ENCODE assay signal across 25 cellular contexts in the genomic region with DNA sequence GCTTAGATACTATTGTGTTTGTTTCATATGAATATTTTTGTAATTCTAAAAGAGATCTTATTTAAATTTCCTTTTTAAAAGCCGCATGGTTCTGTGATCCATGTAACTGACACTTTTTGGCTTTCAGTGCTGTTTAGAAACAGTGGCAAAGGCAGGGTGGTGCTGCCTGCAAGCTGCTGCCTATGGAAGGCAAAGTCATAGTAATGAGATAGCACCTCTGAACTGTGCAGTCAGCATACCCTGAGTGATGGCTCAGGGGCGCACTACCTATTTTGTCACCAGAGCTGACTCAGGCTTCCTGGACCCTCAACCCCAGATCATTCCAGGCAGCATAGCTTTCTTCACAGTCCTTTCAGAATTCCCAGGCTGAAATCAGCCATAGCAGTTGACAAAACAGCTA.
"Had no signal": no experiment of that assay in that cellular context is flagged by ENCODE, and none has a peak within 500 bp of the region (broad histone marks: within the 10 kb centered on the region; RNA-seq: fewer than 3 reads in every experiment).

No MANE protein-coding gene starts in this region.

- ATAC-seq: stimulated activated effector memory CD8-positive, alpha-beta T cell treated with anti-CD3 and anti-CD28 coated beads, Interleukin-12 subunit alpha, Interleukin-12 subunit beta, amount 100 ng/mL, for 72 hours; stimulated activated memory B cell treated with anti-CD40 and anti-IgM and Interleukin-4, amounts not matched to agents 10 μg/mL and 1 μg/mL and 100 μg/mL, for 72 hours; stimulated activated naive B cell treated with anti-CD40 and anti-IgM and Interleukin-4, amounts not matched to agents 10 μg/mL and 1 μg/mL and 100 μg/mL, for 72 hours; stimulated activated naive CD8-positive, alpha-beta T cell treated with anti-CD3 and anti-CD28 coated beads, Interleukin-15, amount 100 ng/mL, for 72 hours; stimulated activated naive CD8-positive, alpha-beta T cell treated with anti-CD3 and anti-CD28 coated beads, Interleukin-15, Interleukin-2, amounts not matched to agents 100 U/mL and 50 U/mL, for 24 hours; upper lobe of right lung had no signal

- H3K9me3 ChIP-seq: suprapubic skin, testis, thoracic aorta, thyroid gland, tibial artery, upper lobe of left lung, uterus, vagina had no signal

- H3K27ac ChIP-seq: stomach, suprapubic skin, testis, thoracic aorta, thyroid gland, tibial artery, tibial nerve, transverse colon, upper lobe of left lung, upper lobe of right lung, uterus, vagina had no signal

- H3K4me3 ChIP-seq: stomach, suprapubic skin, testis, thoracic aorta, thyroid gland, tibial artery, tibial nerve, transverse colon, upper lobe of left lung, upper lobe of right lung, uterus, vagina had no signal

- H3K27me3 ChIP-seq: stomach, suprapubic skin, testis, thyroid gland, tibial artery, tibial nerve, transverse colon, upper lobe of left lung, upper lobe of right lung, uterus, vagina had no signal

- H3K4me1 ChIP-seq: stomach, suprapubic skin, testis, thyroid gland, tibial artery, tibial nerve, transverse colon, upper lobe of left lung, upper lobe of right lung, uterus, vagina had no signal

- DNase-seq: stimulated activated CD4-positive, alpha-beta T cell treated with anti-CD3 and anti-CD28 coated beads, Interleukin-2, amount 100 ng/mL, for 48 hours; stimulated activated CD4-positive, alpha-beta T cell treated with anti-CD3 and anti-CD28 coated beads, Interleukin-4, amount 100 ng/mL, for 1 hour; stimulated activated CD4-positive, alpha-beta T cell treated with anti-CD3 and anti-CD28 coated beads, Interleukin-4, amount 100 ng/mL, for 24 hours; stimulated activated CD4-positive, alpha-beta T cell treated with anti-CD3 and anti-CD28 coated beads, Interleukin-4, amount 100 ng/mL, for 4 hours; stimulated activated CD8-positive, alpha-beta memory T cell treated with anti-CD3 and anti-CD28 coated beads, Interleukin-4, amount 100 ng/mL, for 48 hours; stimulated activated naive B cell treated with anti-CD40 and anti-IgM and Interleukin-4, amounts not matched to agents 10 μg/mL and 1 μg/mL and 100 μg/mL, for 72 hours; stimulated activated naive CD4-positive, alpha-beta T cell; stimulated activated naive CD4-positive, alpha-beta T cell treated with Interleukin-2 at 50 U/mL for 16 hours; stimulated activated naive CD8-positive, alpha-beta T cell treated with anti-CD3 and anti-CD28 coated beads, Interleukin-15, amount 100 ng/mL, for 72 hours; stimulated activated naive CD8-positive, alpha-beta T cell treated with anti-CD3 and anti-CD28 coated beads, Interleukin-15, Interleukin-2, amounts not matched to agents 100 U/mL and 50 U/mL, for 24 hours; stomach; substantia nigra; testis; thyroid gland; tibial artery; transverse colon; upper lobe of left lung; upper lobe of right lung; uterus had no signal

- H3K36me3 ChIP-seq: uterus had no signal
